In genomic region chr10:75469018-75469616, GRCh38 we compare ENCODE assay signal across 12 cellular contexts. TPM values are rescaled to one million over a fixed set of nuclear protein-coding genes. Genes with fewer than 3 reads are reported as not detected.
DNase-seq lines count a peak whose midpoint lies in the region; ATAC-seq, FAIRE-seq and TF ChIP-seq lines count a peak whose summit lies in the region.
"Had no signal": no experiment of that assay in that cellular context is flagged by ENCODE, and none has a peak within 500 bp of the region (broad histone marks: within the 10 kb centered on the region; RNA-seq: fewer than 3 reads in every experiment).

No MANE protein-coding gene starts in this region.

- ATAC-seq in HG03432 (IDR thresholded peaks at IDR 0.05; ENCODE audit: unreplicated experiment) (no peak), GM19035 (IDR thresholded peaks at IDR 0.05; ENCODE audit: unreplicated experiment) (no peak)

- H3K9me3 ChIP-seq in endothelial cell of umbilical vein (replicated peaks; ENCODE audit: control insufficient read depth, insufficient read depth, low read length): no peaks in the 10 kb centered on the region
- H3K9me3 ChIP-seq: neutrophil, Peyer's patch had no signal

- H3K4me2 ChIP-seq in endothelial cell of umbilical vein (ENCODE audit: insufficient read depth, low read length): peak overlapping the region; percentile 34

- CTCF ChIA-PET in endothelial cell of umbilical vein (lab: Charles Lee): no interaction called here

- H3K9me1 ChIP-seq in endothelial cell of umbilical vein (replicated peaks; ENCODE audit: control insufficient read depth, extremely low read depth, insufficient read depth, low read length): no peaks in the 10 kb centered on the region

- H3K4me3 Mint-ChIP-seq in nephron: peak overlapping the region in 1 of 3 experiments; percentile 10
- H3K4me3 Mint-ChIP-seq: activated naive CD4-positive, alpha-beta T cell treated with anti-CD3 and anti-CD28 coated beads, Interleukin-2, amount 50 U/mL, for 24 hours had no signal

- BruUV-seq in endothelial cell of umbilical vein (replicated peaks; lab: Mats Ljungman, UMichigan): no TSS peak

- peaks cover 7% of the 10 kb centered on the region for H3K4me1 ChIP-seq in endothelial cell of umbilical vein (ENCODE audit: control insufficient read depth, extremely low read depth, insufficient read depth, low read length)

- peaks cover 2% of the 10 kb centered on the region for H3K9me3 Mint-ChIP-seq in nephron
- H3K9me3 Mint-ChIP-seq: activated naive CD4-positive, alpha-beta T cell treated with anti-CD3 and anti-CD28 coated beads, Interleukin-2, amount 50 U/mL, for 24 hours had no signal

- TF ChIP-seq POLR2A in endothelial cell of umbilical vein (IDR thresholded peaks at IDR 0.05; ENCODE audit: low read depth, low read length): no peak

- POLR2A ChIA-PET in endothelial cell of umbilical vein (lab: Charles Lee): no interaction called here

- dilution Hi-C loops in endothelial cell of umbilical vein (cut with MboI; ENCODE audit: extremely low pct_ligation_motif_present, low sequenced_read_pairs): no loop called here

- H3K36me3 ChIP-seq in endothelial cell of umbilical vein (ENCODE audit: control insufficient read depth in 2 of 2, extremely low read depth in 1 of 2, insufficient read depth in 2 of 2, low read length in 2 of 2): no peaks in the 10 kb centered on the region
- H3K36me3 ChIP-seq: neutrophil, Peyer's patch had no signal

- TF ChIP-seq CTCF in endothelial cell of umbilical vein (IDR thresholded peaks at IDR 0.05; ENCODE audit: extremely low read depth in 1 of 2, insufficient read depth in 1 of 2, low read depth in 1 of 2, low read length in 2 of 2) (no peak), nephron (IDR thresholded peaks at IDR 0.05; ENCODE audit: unreplicated experiment in 3 of 3) (no peak)

- no peaks in the 10 kb centered on the region for H3K27me3 ChIP-seq in endothelial cell of umbilical vein (ENCODE audit: control insufficient read depth in 2 of 2, insufficient read depth in 2 of 2, low read length in 2 of 2)
- H3K27me3 ChIP-seq: neutrophil, Peyer's patch had no signal

- no peak overlapping the region for H3K27ac ChIP-seq in endothelial cell of umbilical vein (ENCODE audit: insufficient read depth, low read depth, low read length)
- H3K27ac ChIP-seq: neutrophil had no signal

- H3K79me2 ChIP-seq in endothelial cell of umbilical vein (ENCODE audit: control insufficient read depth, insufficient read depth, low read length): no peaks in the 10 kb centered on the region

- H3K36me3 Mint-ChIP-seq in nephron (ENCODE audit: low read depth): no peaks in the 10 kb centered on the region
- H3K36me3 Mint-ChIP-seq: activated naive CD4-positive, alpha-beta T cell treated with anti-CD3 and anti-CD28 coated beads, Interleukin-2, amount 50 U/mL, for 24 hours had no signal

- DNase-seq in AML-193 (lab: John Stamatoyannopoulos, UW) (peak; percentile 89 to 93), NCI-H460 (ENCODE audit: extremely low read depth, low read depth) (peak; percentile 69), endothelial cell of umbilical vein (ENCODE audit: low read depth, low spot score) (peak; percentile 56), middle frontal gyrus (ENCODE audit: extremely low spot score, low spot score) (no peak), D341Med (ENCODE audit: low spot score) (no peak)
- DNase-seq: Peyer's patch had no signal

- H3K27me3 Mint-ChIP-seq in nephron (ENCODE audit: low read depth): peaks cover 26% of the 10 kb centered on the region

- no peak for FAIRE-seq in endothelial cell of umbilical vein (lab: Jason Lieb, UNC)
- FAIRE-seq: G401.6 had no signal

- H3K4me1 Mint-ChIP-seq in nephron: peaks cover 56% of the 10 kb centered on the region
- H3K4me1 Mint-ChIP-seq: activated naive CD4-positive, alpha-beta T cell treated with anti-CD3 and anti-CD28 coated beads, Interleukin-2, amount 50 U/mL, for 24 hours had no signal

- H4K20me1 ChIP-seq in endothelial cell of umbilical vein (replicated peaks; ENCODE audit: control insufficient read depth, extremely low read depth, insufficient read depth, low read length): no peaks in the 10 kb centered on the region

- no peak overlapping the region for H3K9ac ChIP-seq in endothelial cell of umbilical vein (replicated peaks; ENCODE audit: extremely low read depth, insufficient read depth, low read length)

- H3K27ac Mint-ChIP-seq in nephron: peak overlapping the region; percentile 14 to 83 (median 41)
- H3K27ac Mint-ChIP-seq: activated naive CD4-positive, alpha-beta T cell treated with anti-CD3 and anti-CD28 coated beads, Interleukin-2, amount 50 U/mL, for 24 hours had no signal

- intact Hi-C loops in endothelial cell of umbilical vein (cut with micrococcal nuclease): loop anchor here (5.0 kb wide), 1 partner anchor 67 kb away; the partner anchor contains the start of gene ZNF503

- no peak overlapping the region for H2AFZ ChIP-seq in endothelial cell of umbilical vein (ENCODE audit: low read depth, low read length)

- H3K4me3 ChIP-seq in endothelial cell of umbilical vein (replicated peaks in 1 of 3; ENCODE audit: insufficient read depth in 1 of 3, low read depth in 1 of 3, low read length in 3 of 3): no peak overlapping the region
- H3K4me3 ChIP-seq: Peyer's patch had no signal

TF ChIP-seq in endothelial cell of umbilical vein, 7 proteins besides CTCF, POLR2A, EP300 and RAD21:
- no peak for TF ChIP-seq GATA2 (IDR thresholded peaks at IDR 0.05; ENCODE audit: insufficient read depth, insufficient read length, low read depth, low read length)
- TF ChIP-seq JUN (IDR thresholded peaks at IDR 0.05; ENCODE audit: borderline replicate concordance, insufficient read depth, insufficient read length, low read depth): peak; percentile 68

RNA-seq across cellular contexts. Expression of gene LRMDA, which starts 37.7 kb away (rescaled TPM):
- 0.95 and 0.99 TPM in 2 replicates for total RNA-seq in NCI-H460 (2014; rRNA removed; shearing (Covaris generic))
- not detected in 2 replicates for polyA plus RNA-seq in NCI-H460 (2014; cell fraction: nucleus; rRNA removed)
- total RNA-seq in endothelial cell of umbilical vein: 5.1 and 9.7 TPM in 2 replicates
- polyA plus RNA-seq in endothelial cell of umbilical vein: 7.0 and 18.0 TPM in 2 replicates
- polyA plus RNA-seq in endothelial cell of umbilical vein (2011; cell fraction: cytosol; rRNA removed): 5.3 and 11.2 TPM in 2 replicates
- polyA plus RNA-seq in endothelial cell of umbilical vein (2011; cell fraction: nucleus; rRNA removed): 3.7 and 6.1 TPM in 2 replicates
- 0.27 and 1.6 TPM in 2 replicates for polyA plus RNA-seq in endothelial cell of umbilical vein (2012)
- polyA minus RNA-seq in endothelial cell of umbilical vein: 6.9 and 22.5 TPM in 2 replicates
- polyA minus RNA-seq in endothelial cell of umbilical vein (2011; cell fraction: cytosol; rRNA and poly(A)+ RNA removed): not detected
- polyA minus RNA-seq in endothelial cell of umbilical vein (2011; cell fraction: nucleus; rRNA and poly(A)+ RNA removed): 23.9 and 26.9 TPM in 2 replicates

Comparison
In these comparisons a context has a peak if more than half of its experiments do, and no peak if none do; other contexts are left out.
1. DNase-seq: peak in AML-193 (2 of 2), NCI-H460 (single experiment) and endothelial cell of umbilical vein (single experiment); none in middle frontal gyrus (single experiment) and D341Med (single experiment).